1 cellular context compared by ENCODE assay signal in the genomic region with DNA sequence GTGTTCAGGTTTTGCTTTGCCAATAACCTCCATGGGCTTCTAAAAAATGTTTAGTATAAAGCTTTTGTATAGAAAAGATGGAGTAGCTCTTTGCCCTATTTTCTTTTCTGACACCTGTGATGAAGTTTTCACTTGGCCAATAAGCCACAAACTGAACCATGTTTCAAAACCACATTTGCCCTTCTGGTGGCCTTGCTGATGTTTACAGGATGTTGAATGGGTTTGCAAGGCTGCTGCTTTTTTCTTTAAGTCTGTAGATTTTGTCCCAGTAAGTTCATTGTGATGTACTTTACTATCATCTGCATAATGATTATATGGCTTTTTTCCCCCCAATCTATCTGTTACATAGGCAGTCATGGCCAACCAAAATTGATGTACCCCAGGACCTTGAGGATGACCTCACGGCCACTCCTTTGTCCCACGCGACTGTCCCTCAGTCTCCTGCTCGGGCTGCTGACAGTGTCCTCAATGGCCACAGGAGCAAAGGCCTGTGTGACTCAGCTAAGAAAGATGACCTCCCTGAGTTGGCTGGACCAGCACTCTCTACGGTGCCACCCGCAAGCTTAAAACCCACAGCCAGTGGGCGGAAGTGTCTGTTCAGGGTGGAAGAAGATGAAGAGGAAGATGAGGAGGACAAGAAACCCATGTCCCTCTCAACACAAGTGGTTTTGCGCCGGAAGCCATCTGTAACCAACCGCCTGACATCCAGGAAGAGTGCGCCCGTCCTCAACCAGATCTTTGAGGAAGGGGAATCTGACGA.
TF ChIP-seq lines count a peak whose summit lies in the region.

No MANE protein-coding gene starts in this region.

TF ChIP-seq in H1, 55 proteins besides CTCF, POLR2A, EP300 and RAD21:
- TF ChIP-seq SUZ12 (IDR thresholded peaks at IDR 0.05; ENCODE audit: low read length) (no peak), SP4 (IDR thresholded peaks at IDR 0.05; ENCODE audit: low read length) (no peak), KDM1A (IDR thresholded peaks at IDR 0.05; ENCODE audit: borderline replicate concordance, low read length) (no peak), BCL11A (IDR thresholded peaks at IDR 0.05; ENCODE audit: low read depth in 2 of 2, low read length in 2 of 2) (no peak), SP2 (IDR thresholded peaks at IDR 0.05; ENCODE audit: low read length) (no peak), BRCA1 (IDR thresholded peaks at IDR 0.05; ENCODE audit: low read depth, low read length) (no peak), SP1 (IDR thresholded peaks at IDR 0.05; ENCODE audit: low read depth, low read length) (no peak), POU5F1 (IDR thresholded peaks at IDR 0.05; ENCODE audit: low read depth, low read length) (no peak), E2F6 (IDR thresholded peaks at IDR 0.05) (no peak), ZNF274 (IDR thresholded peaks at IDR 0.05; ENCODE audit: borderline replicate concordance, extremely low read depth, low read length) (no peak), HDAC6 (IDR thresholded peaks at IDR 0.05; ENCODE audit: low read depth, low read length) (no peak), CHD2 (IDR thresholded peaks at IDR 0.05; ENCODE audit: low read length) (no peak), JUN (IDR thresholded peaks at IDR 0.05; ENCODE audit: low read depth, low read length) (no peak)
- TF ChIP-seq, protein P1, sequence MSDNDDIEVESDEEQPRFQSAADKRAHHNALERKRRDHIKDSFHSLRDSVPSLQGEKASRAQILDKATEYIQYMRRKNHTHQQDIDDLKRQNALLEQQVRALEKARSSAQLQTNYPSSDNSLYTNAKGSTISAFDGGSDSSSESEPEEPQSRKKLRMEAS (IDR thresholded peaks at IDR 0.05) = no peak
TF ChIP-seq in H1: peak in this region for 0.
